ENCODE assay signal across 15 cellular contexts in genomic region chr2:102044967-102045489, GRCh38. TPM values are rescaled to one million over a fixed set of nuclear protein-coding genes. Genes with fewer than 3 reads are reported as not detected.
A peak's percentile ranks its signal among the peaks of the same experiment; 100 is the strongest.
DNase-seq lines count a peak whose midpoint lies in the region; ATAC-seq, FAIRE-seq and TF ChIP-seq lines count a peak whose summit lies in the region.
"Had no signal": no experiment of that assay in that cellular context is flagged by ENCODE, and none has a peak within 500 bp of the region (broad histone marks: within the 10 kb centered on the region; RNA-seq: fewer than 3 reads in every experiment).

No MANE protein-coding gene starts in this region.

- H3K27ac ChIP-seq in HepG2 (ENCODE audit: extremely low read length, insufficient read depth, low read length) = peak overlapping the region; percentile 83
- no peak overlapping the region for H3K27ac ChIP-seq in right lobe of liver
- H3K27ac ChIP-seq: BLaER1 treated with 17β-estradiol and CSF1 and Interleukin-3, amounts not matched to agents 10 nM and 100 nM had no signal

- H3K9me3 ChIP-seq in HepG2 (ENCODE audit: low read length) (no peaks in the 10 kb centered on the region), right lobe of liver (no peaks in the 10 kb centered on the region)

- H3K79me2 ChIP-seq in HepG2 (ENCODE audit: insufficient read depth, low read length) = no peaks in the 10 kb centered on the region

- FAIRE-seq in HepG2 (lab: Jason Lieb, UNC) = no peak
- FAIRE-seq: GM12891 had no signal

- H3K27ac Mint-ChIP-seq in stimulated activated effector memory CD8-positive, alpha-beta T cell treated with anti-CD3 and anti-CD28 coated beads, Interleukin-12 subunit alpha, Interleukin-12 subunit beta, amount 100 ng/mL, for 72 hours = no peak overlapping the region
- H3K27ac Mint-ChIP-seq: GM23338 had no signal

- no peak for TF ChIP-seq POLR2A in HepG2 (IDR thresholded peaks at IDR 0.05; ENCODE audit: insufficient read depth in 1 of 2, low read depth in 2 of 2, low read length in 2 of 2)
- no peak for TF ChIP-seq POLR2A in right lobe of liver (IDR thresholded peaks at IDR 0.05)

- BruUV-seq in HepG2 (replicated peaks; lab: Mats Ljungman, UMichigan) = no TSS peak

- CTCF ChIA-PET in HepG2 (lab: Yijun Ruan, JAX; ENCODE audit: low intra/inter-chr PET ratio, low total read pairs) = no interaction called here

- TF ChIP-seq RAD21 in HepG2 (CRISPR knock-in tag; IDR thresholded peaks at IDR 0.05) = no peak

- H3K4me1 ChIP-seq in HepG2 (ENCODE audit: insufficient read depth, low read length) (peaks cover 92% of the 10 kb centered on the region), right lobe of liver (peaks cover 0 to 21% (median 9%) of the 10 kb centered on the region in 4 donors)

- H3K36me3 ChIP-seq in HepG2 (replicated peaks in 1 of 2; ENCODE audit: control insufficient read depth in 1 of 2, insufficient read depth in 2 of 2, low read length in 2 of 2) (no peaks in the 10 kb centered on the region), right lobe of liver (no peaks in the 10 kb centered on the region)
- H3K36me3 ChIP-seq: BLaER1 treated with 17β-estradiol and CSF1 and Interleukin-3, amounts not matched to agents 10 nM and 100 nM had no signal

- H3K36me3 Mint-ChIP-seq in stimulated activated effector memory CD8-positive, alpha-beta T cell treated with anti-CD3 and anti-CD28 coated beads, Interleukin-12 subunit alpha, Interleukin-12 subunit beta, amount 100 ng/mL, for 72 hours = no peaks in the 10 kb centered on the region
- H3K36me3 Mint-ChIP-seq: CD4-positive, CD25-positive, alpha-beta regulatory T cell had no signal

- no peak overlapping the region for H2AFZ ChIP-seq in HepG2 (ENCODE audit: low read length)
- H2AFZ ChIP-seq: GM23338 had no signal

- H3K4me1 Mint-ChIP-seq in stimulated activated effector memory CD8-positive, alpha-beta T cell treated with anti-CD3 and anti-CD28 coated beads, Interleukin-12 subunit alpha, Interleukin-12 subunit beta, amount 100 ng/mL, for 72 hours = peaks cover 21% of the 10 kb centered on the region

- H3K9me3 Mint-ChIP-seq in stimulated activated effector memory CD8-positive, alpha-beta T cell treated with anti-CD3 and anti-CD28 coated beads, Interleukin-12 subunit alpha, Interleukin-12 subunit beta, amount 100 ng/mL, for 72 hours = no peaks in the 10 kb centered on the region
- H3K9me3 Mint-ChIP-seq: GM23338 had no signal

- no peak overlapping the region for H3K4me3 ChIP-seq in HepG2 (replicated peaks in 1 of 3; ENCODE audit: insufficient read depth in 1 of 3, low read depth in 2 of 3, low read length in 3 of 3)
- H3K4me3 ChIP-seq in right lobe of liver = no peak overlapping the region
- no peak overlapping the region for H3K4me3 ChIP-seq in fibroblast of villous mesenchyme (ENCODE audit: low read depth, low read length)
- H3K4me3 ChIP-seq: BLaER1 treated with 17β-estradiol and CSF1 and Interleukin-3, amounts not matched to agents 10 nM and 100 nM; GM23338 had no signal

- in situ Hi-C loops in HepG2 (cut with HindIII; ENCODE audit: extremely low pct_ligation_motif_present, low pct_unique_long_range_greater_than_20kb) = no loop called here

- TF ChIP-seq CTCF in HepG2 (CRISPR knock-in tag; IDR thresholded peaks at IDR 0.05) (no peak), right lobe of liver (IDR thresholded peaks at IDR 0.05) (no peak), fibroblast of villous mesenchyme (IDR thresholded peaks at IDR 0.05; ENCODE audit: insufficient read depth, low read depth, low read length) (no peak)

- H4K20me1 ChIP-seq in HepG2 (ENCODE audit: insufficient read depth, low read length) = no peaks in the 10 kb centered on the region
- H4K20me1 ChIP-seq: BLaER1 treated with 17β-estradiol and CSF1 and Interleukin-3, amounts not matched to agents 10 nM and 100 nM had no signal

- TF ChIP-seq EP300 in HepG2 (IDR thresholded peaks at IDR 0.05; ENCODE audit: low read depth in 2 of 2, low read length in 2 of 2) (no peak), HepG2 (CRISPR knock-in tag; IDR thresholded peaks at IDR 0.05; ENCODE audit: borderline replicate concordance) (no peak)

- no peak overlapping the region for H3K4me2 ChIP-seq in HepG2 (ENCODE audit: low read depth, low read length)
- H3K4me2 ChIP-seq: BLaER1 treated with 17β-estradiol and CSF1 and Interleukin-3, amounts not matched to agents 10 nM and 100 nM; GM23338 had no signal

- H3K27me3 ChIP-seq in HepG2 (ENCODE audit: control insufficient read depth in 1 of 2, insufficient read depth in 2 of 2, low read length in 2 of 2) = no peaks in the 10 kb centered on the region
- H3K27me3 ChIP-seq in right lobe of liver = no peaks in the 10 kb centered on the region

- POLR2A ChIA-PET in HepG2 (lab: Yijun Ruan, JAX) = interaction anchor here (1.7 to 3.6 kb wide), 2 partner anchors 12 to 111 kb away, joined by 17 to 73 read pairs; no protein-coding TSS in a partner anchor

- no peak overlapping the region for H3K9ac ChIP-seq in HepG2 (ENCODE audit: insufficient read depth, low read depth, low read length)
- H3K9ac ChIP-seq: BLaER1 treated with 17β-estradiol and CSF1 and Interleukin-3, amounts not matched to agents 10 nM and 100 nM had no signal

- 98% methylated on average over 2 of the region's 2 CpGs for WGBS in HepG2 (ENCODE audit: low lambda C conversion rate)
- WGBS in right lobe of liver (ENCODE audit: insufficient coverage, low coverage, low lambda C conversion rate, missing lambda C conversion rate) = 78% methylated on average over 2 of the region's 2 CpGs

- H3K4me3 Mint-ChIP-seq in stimulated activated effector memory CD8-positive, alpha-beta T cell treated with anti-CD3 and anti-CD28 coated beads, Interleukin-12 subunit alpha, Interleukin-12 subunit beta, amount 100 ng/mL, for 72 hours = no peak overlapping the region
- H3K4me3 Mint-ChIP-seq: CD4-positive, CD25-positive, alpha-beta regulatory T cell; GM23338 had no signal

- DNase-seq in HepG2 (ENCODE audit: low spot score) = no peak
- DNase-seq in right lobe of liver = no peak
- DNase-seq in fibroblast of villous mesenchyme (ENCODE audit: low read depth) = peak; percentile 48
- DNase-seq in stimulated activated effector memory CD8-positive, alpha-beta T cell treated with anti-CD3 and anti-CD28 coated beads, Interleukin-12 subunit alpha, Interleukin-12 subunit beta, amount 100 ng/mL, for 72 hours (ENCODE audit: low spot score in 2 of 2) = no peak
- no peak for DNase-seq in effector CD8-positive, alpha-beta T cell (lab: John Stamatoyannopoulos, UW)
- DNase-seq in stimulated activated CD4-positive, alpha-beta T cell treated with anti-CD3 and anti-CD28 coated beads, Interleukin-2, amount 100 ng/mL, for 48 hours = no peak
- DNase-seq: ACHN; CD4-positive, CD25-positive, alpha-beta regulatory T cell; H7 had no signal

- ATAC-seq in HepG2 (no peak), right lobe of liver (no peak), GM19351 (IDR thresholded peaks at IDR 0.05; ENCODE audit: unreplicated experiment) (no peak)
- peak; percentile 50 for ATAC-seq in stimulated activated effector memory CD8-positive, alpha-beta T cell treated with anti-CD3 and anti-CD28 coated beads, Interleukin-12 subunit alpha, Interleukin-12 subunit beta, amount 100 ng/mL, for 72 hours
- ATAC-seq: GM23338 had no signal

- intact Hi-C loops in HepG2 (cut with micrococcal nuclease; ENCODE audit: unreplicated experiment) (no loop called here), right lobe of liver (cut with DNase I) (no loop called here)

TF ChIP-seq in HepG2, 621 proteins besides CTCF, POLR2A, EP300 and RAD21 (continues in another document):
- TF ChIP-seq ZNF136 (CRISPR knock-in tag; IDR thresholded peaks at IDR 0.05; ENCODE audit: low read depth) (no peak), FOXO4 (CRISPR knock-in tag; conservative IDR thresholded peaks at IDR 0.05) (no peak), DMAP1 (CRISPR knock-in tag; IDR thresholded peaks at IDR 0.05) (0 out of 2 replicates have a peak, but pooled peaks have one; percentile 2)

RNA-seq across cellular contexts. Expression of gene IL1R2, which starts 53.3 kb away (rescaled TPM):
- total RNA-seq in HepG2 (2016; rRNA removed; fragmentation: Illumina TruSeq; extraction: Trizol) (1.9 and 3.6 TPM in 2 replicates), right lobe of liver (10 to 100 TPM in 4 of 6 experiments, 1 to 10 TPM in 2; 5.5 to 22.8 (median 12.3) TPM), fibroblast of villous mesenchyme (0.32 TPM in 1 of 2 replicates, not detected in the other)
- total RNA-seq in HepG2 (2016; cell fraction: cytosol; rRNA removed; fragmentation: Illumina TruSeq; extraction: Trizol; ENCODE audit: low read depth) = 0.88 and 1.0 TPM in 2 replicates
- total RNA-seq in HepG2 (2016; cell fraction: insoluble cytoplasmic fraction; rRNA removed; fragmentation: Illumina TruSeq; extraction: Trizol) = 2.6 and 4.1 TPM in 2 replicates
- total RNA-seq in HepG2 (2016; cell fraction: membrane; rRNA removed; fragmentation: Illumina TruSeq; extraction: Trizol) = 0.93 and 1.1 TPM in 2 replicates
- 2.8 and 3.1 TPM in 2 replicates for total RNA-seq in HepG2 (2016; cell fraction: nucleus; rRNA removed; fragmentation: Illumina TruSeq; extraction: Trizol)
- polyA plus RNA-seq in HepG2 (2011; rRNA removed) = 4.7 and 7.3 TPM in 2 replicates
- polyA plus RNA-seq in HepG2 (2011; cell fraction: cytosol; rRNA removed) = 6.0 and 6.1 TPM in 2 replicates
- 2.0 and 2.8 TPM in 2 replicates for polyA plus RNA-seq in HepG2 (2011; cell fraction: nucleus; rRNA removed)
- 3.1 and 4.5 TPM in 2 replicates for polyA plus RNA-seq in HepG2 (2012)
- polyA plus RNA-seq in HepG2 (2016; cell fraction: cytosol; fragmentation: Illumina TruSeq; extraction: Trizol; ENCODE audit: low read depth) = 1.2 and 1.3 TPM in 2 replicates
- polyA plus RNA-seq in HepG2 (2016; cell fraction: insoluble cytoplasmic fraction; fragmentation: Illumina TruSeq; extraction: Trizol; ENCODE audit: low read depth) = 1.8 and 3.2 TPM in 2 replicates
- 0.65 and 1.0 TPM in 2 replicates for polyA plus RNA-seq in HepG2 (2016; cell fraction: membrane; fragmentation: Illumina TruSeq; extraction: Trizol; ENCODE audit: low read depth)
- polyA plus RNA-seq in HepG2 (2016; cell fraction: nucleus; fragmentation: Illumina TruSeq; extraction: Trizol; ENCODE audit: insufficient read depth, low read depth) = 3.7 and 3.8 TPM in 2 replicates
- polyA minus RNA-seq in HepG2 (2011; rRNA and poly(A)+ RNA removed; ENCODE audit: low replicate concordance) = 4.2 TPM in 1 of 2 replicates, not detected in the other
- polyA minus RNA-seq in HepG2 (2011; cell fraction: cytosol; rRNA and poly(A)+ RNA removed) = 3.3 and 3.6 TPM in 2 replicates
- polyA minus RNA-seq in HepG2 (2011; cell fraction: nucleus; rRNA and poly(A)+ RNA removed) = 2.3 and 2.5 TPM in 2 replicates
- total RNA-seq: A172, G401, GM23338 had no signal
- polyA plus RNA-seq: GM23338 had no signal
